22 cellular contexts compared by ENCODE assay signal in genomic region chr2:37858725-37859267, GRCh38.
DNase-seq lines count a peak whose midpoint lies in the region; ATAC-seq, FAIRE-seq and TF ChIP-seq lines count a peak whose summit lies in the region.
"Had no signal": no experiment of that assay in that cellular context is flagged by ENCODE, and none has a peak within 500 bp of the region (broad histone marks: within the 10 kb centered on the region; RNA-seq: fewer than 3 reads in every experiment).

No MANE protein-coding gene starts in this region.

- H3K9ac ChIP-seq in adipocyte (ENCODE audit: low read length), result peak overlapping the region; percentile 67
- H3K9ac ChIP-seq in mucosa of rectum (ENCODE audit: low read depth in 1 of 2, low read length in 2 of 2), result no peak overlapping the region
- peak overlapping the region; percentile 55 to 64 for H3K9ac ChIP-seq in stomach smooth muscle (ENCODE audit: low read length in 2 of 2)

- H3K36me3 ChIP-seq in cardiac muscle cell, result no peaks in the 10 kb centered on the region
- no peaks in the 10 kb centered on the region for H3K36me3 ChIP-seq in adipocyte (ENCODE audit: control insufficient read depth, insufficient read depth, low read length, severe bottlenecking)
- H3K36me3 ChIP-seq in mucosa of rectum (ENCODE audit: control insufficient read depth in 2 of 2, insufficient read depth in 2 of 2, low read length in 2 of 2), result no peaks in the 10 kb centered on the region
- H3K36me3 ChIP-seq in stomach smooth muscle (ENCODE audit: control insufficient read depth in 2 of 2, insufficient read depth in 2 of 2, low read length in 2 of 2), result no peaks in the 10 kb centered on the region
- H3K36me3 ChIP-seq: adrenal gland, suprapubic skin had no signal

- peaks cover 16% of the 10 kb centered on the region for H3K4me1 ChIP-seq in cardiac muscle cell (ENCODE audit: low read depth)
- H3K4me1 ChIP-seq in adipocyte (ENCODE audit: control insufficient read depth, insufficient read depth, low read length), result peaks cover 24% of the 10 kb centered on the region
- H3K4me1 ChIP-seq in mucosa of rectum (ENCODE audit: control insufficient read depth in 2 of 2, insufficient read depth in 2 of 2, low read length in 2 of 2), result no peaks in the 10 kb centered on the region
- peaks cover 49% of the 10 kb centered on the region for H3K4me1 ChIP-seq in stomach smooth muscle (ENCODE audit: control insufficient read depth, insufficient read depth, low read length)

- no peaks in the 10 kb centered on the region for H3K9me3 ChIP-seq in cardiac muscle cell (ENCODE audit: low read depth)
- H3K9me3 ChIP-seq in adipocyte (ENCODE audit: control insufficient read depth, low read length), result no peaks in the 10 kb centered on the region
- H3K9me3 ChIP-seq in mucosa of rectum (ENCODE audit: control insufficient read depth in 2 of 2, low read length in 2 of 2), result peaks cover 0 to 4% of the 10 kb centered on the region in 2 donors
- H3K9me3 ChIP-seq in stomach smooth muscle (ENCODE audit: control insufficient read depth in 2 of 2, low read length in 2 of 2), result no peaks in the 10 kb centered on the region
- H3K9me3 ChIP-seq: adrenal gland, suprapubic skin had no signal

- H3K27me3 ChIP-seq in cardiac muscle cell (peaks cover 6% of the 10 kb centered on the region), adipocyte (replicated peaks; ENCODE audit: control insufficient read depth, insufficient read depth, low read length) (peaks cover 10% of the 10 kb centered on the region), mucosa of rectum (ENCODE audit: control insufficient read depth in 2 of 2, insufficient read depth in 2 of 2, low read length in 2 of 2) (no peaks in the 10 kb centered on the region), stomach smooth muscle (ENCODE audit: control insufficient read depth in 1 of 2, insufficient read depth in 2 of 2, low read length in 2 of 2) (no peaks in the 10 kb centered on the region)
- H3K27me3 ChIP-seq: adrenal gland, suprapubic skin had no signal

- no peak for DNase-seq in cardiac muscle cell (ENCODE audit: low read depth in 1 of 2, low spot score in 1 of 2)
- no peak for DNase-seq in left cardiac atrium
- peak; percentile 2 for DNase-seq in adipocyte (ENCODE audit: low read depth)
- DNase-seq in H54 (ENCODE audit: insufficient read length, low spot score), result no peak
- no peak for DNase-seq in SHP77 treated with DMSO at 0.1 percent for 48 hours (lab: John Stamatoyannopoulos, UW)
- DNase-seq: activated CD4-positive, alpha-beta T cell treated with anti-CD3 and anti-CD28 coated beads for 1 hour; activated CD8-positive, alpha-beta memory T cell treated with anti-CD3 and anti-CD28 coated beads, Interleukin-2, amount 10 ng/mL, durations not matched to agents 7 days and 5 days; caudate nucleus; DMS 273 treated with DMSO at 0.1 percent for 48 hours; dorsolateral prefrontal cortex; foreskin melanocyte; MM.1S; NCI-H1436; NCI-H524; stimulated activated CD4-positive, alpha-beta T cell treated with anti-CD3 and anti-CD28 coated beads, Interleukin-12 subunit alpha, Interleukin-12 subunit beta, amount 100 ng/mL, for 4 hours; stimulated activated CD8-positive, alpha-beta memory T cell treated with anti-CD3 and anti-CD28 coated beads, Interleukin-4, amount 100 ng/mL, for 48 hours had no signal

- no peak for TF ChIP-seq CTCF in cardiac muscle cell (IDR thresholded peaks at IDR 0.05; ENCODE audit: low read depth, low read length)

- intact Hi-C loops in left cardiac atrium (cut with DNase I), result no loop called here

- ATAC-seq in left cardiac atrium (no peak), GM21529 (IDR thresholded peaks at IDR 0.05; ENCODE audit: unreplicated experiment) (no peak)
- ATAC-seq: activated CD8-positive, alpha-beta memory T cell treated with anti-CD3 and anti-CD28 coated beads, Interleukin-2, amount 10 ng/mL, durations not matched to agents 7 days and 5 days had no signal

- no peak for FAIRE-seq in H54 (lab: Jason Lieb, UNC)

- H3K4me3 ChIP-seq in cardiac muscle cell, result no peak overlapping the region
- no peak overlapping the region for H3K4me3 ChIP-seq in adipocyte (ENCODE audit: low read length)
- H3K4me3 ChIP-seq in mucosa of rectum (ENCODE audit: low read length in 2 of 2), result no peak overlapping the region
- no peak overlapping the region for H3K4me3 ChIP-seq in stomach smooth muscle (ENCODE audit: low read length in 2 of 2)
- H3K4me3 ChIP-seq: adrenal gland, dorsolateral prefrontal cortex, suprapubic skin had no signal

- TF ChIP-seq POLR2A in H54 (IDR thresholded peaks at IDR 0.05; ENCODE audit: low read depth, low read length), result no peak

- H3K27ac ChIP-seq in cardiac muscle cell (peak overlapping the region; percentile 63), mucosa of rectum (ENCODE audit: low read depth in 2 of 2, low read length in 2 of 2) (peak overlapping the region; percentile 29 to 34), stomach smooth muscle (ENCODE audit: low read length) (peak overlapping the region; percentile 97)
- H3K27ac ChIP-seq: dorsolateral prefrontal cortex, RWPE1, suprapubic skin had no signal

Comparison
In these comparisons a context has a peak if more than half of its experiments do, and no peak if none do; other contexts are left out.
1. H3K27ac ChIP-seq: peak in every context shown above with its lines; median percentile 97 in stomach smooth muscle; 63 in cardiac muscle cell; 32 in mucosa of rectum.
2. H3K9ac ChIP-seq: peak in adipocyte (single experiment) and stomach smooth muscle (2 of 2); none in mucosa of rectum (0 of 2).